Comparison of ENCODE assay signal across 24 cellular contexts in genomic region chr16:8685617-8686016, GRCh38. TPM values are rescaled to one million over a fixed set of nuclear protein-coding genes. Genes with fewer than 3 reads are reported as not detected.
DNase-seq lines count a peak whose midpoint lies in the region; ATAC-seq and TF ChIP-seq lines count a peak whose summit lies in the region.
"Had no signal": no experiment of that assay in that cellular context is flagged by ENCODE, and none has a peak within 500 bp of the region (broad histone marks: within the 10 kb centered on the region; RNA-seq: fewer than 3 reads in every experiment).

No MANE protein-coding gene starts in this region.

- H3K9me3 Mint-ChIP-seq in endodermal cell (peaks cover 16% of the 10 kb centered on the region), neural progenitor cell (peaks cover 20% of the 10 kb centered on the region)

- no peaks in the 10 kb centered on the region for H3K9me2 ChIP-seq in PC-3 (replicated peaks; ENCODE audit: low read length)

- H3K4me3 Mint-ChIP-seq in endodermal cell: no peak overlapping the region
- H3K4me3 Mint-ChIP-seq in neural progenitor cell: peak overlapping the region; percentile 12
- H3K4me3 Mint-ChIP-seq: activated naive CD8-positive, alpha-beta T cell treated with anti-CD3 and anti-CD28 coated beads, Interleukin-2, amount 50 U/mL, for 24 hours; activated T-cell treated with anti-CD3 and anti-CD28 coated beads, Interleukin-2, amount 50 U/mL, for 72 hours; natural killer cell treated with Interleukin-12 subunit alpha and Interleukin-12 subunit beta and Interleukin-15 and Interleukin-18, amount 100 ng/mL, for 72 hours; T-helper 17 cell; type B pancreatic cell had no signal

- H3K27me3 Mint-ChIP-seq in endodermal cell (ENCODE audit: insufficient read depth) (no peaks in the 10 kb centered on the region), neural progenitor cell (ENCODE audit: insufficient read depth, low read depth) (peaks cover 7% of the 10 kb centered on the region)
- H3K27me3 Mint-ChIP-seq: activated naive CD8-positive, alpha-beta T cell treated with anti-CD3 and anti-CD28 coated beads, Interleukin-2, amount 50 U/mL, for 24 hours; natural killer cell treated with Interleukin-12 subunit alpha and Interleukin-12 subunit beta and Interleukin-15 and Interleukin-18, amount 100 ng/mL, for 72 hours; T-helper 17 cell; type B pancreatic cell had no signal

- H3K27me3 ChIP-seq in BLaER1 treated with 17β-estradiol and CSF1 and Interleukin-3, amounts not matched to agents 10 nM and 100 nM: no peaks in the 10 kb centered on the region
- H3K27me3 ChIP-seq in PC-3 (ENCODE audit: low read length): no peaks in the 10 kb centered on the region
- no peaks in the 10 kb centered on the region for H3K27me3 ChIP-seq in endodermal cell (ENCODE audit: control insufficient read depth, insufficient read depth, low read length, poor library complexity, severe bottlenecking)
- peaks cover 71% of the 10 kb centered on the region for H3K27me3 ChIP-seq in neural progenitor cell

- H3K27ac Mint-ChIP-seq in endodermal cell (no peak overlapping the region), neural progenitor cell (peak overlapping the region; percentile 92)
- H3K27ac Mint-ChIP-seq: activated naive CD8-positive, alpha-beta T cell treated with anti-CD3 and anti-CD28 coated beads, Interleukin-2, amount 50 U/mL, for 24 hours; activated T-cell treated with anti-CD3 and anti-CD28 coated beads, Interleukin-2, amount 50 U/mL, for 72 hours; natural killer cell treated with Interleukin-12 subunit alpha and Interleukin-12 subunit beta and Interleukin-15 and Interleukin-18, amount 100 ng/mL, for 72 hours; T-helper 17 cell; type B pancreatic cell had no signal

- 59 to 92% methylated on average over 1 to 3 of the region's 3 CpGs for WGBS in endodermal cell (ENCODE audit: insufficient coverage in 1 of 2, insufficient read length in 1 of 2), 2 experiments

- H3K4me1 ChIP-seq in BLaER1 treated with 17β-estradiol and CSF1 and Interleukin-3, amounts not matched to agents 10 nM and 100 nM: peaks cover 0 to 15% (median 13%) of the 10 kb centered on the region in 10 experiments; a peak in 17 of 20 replicates
- H3K4me1 ChIP-seq in PC-3 (ENCODE audit: insufficient read depth, low read length): peaks cover 5% of the 10 kb centered on the region; the same call in 1 of the 2 replicates
- H3K4me1 ChIP-seq in endodermal cell (ENCODE audit: control insufficient read depth, insufficient read depth, low read length): peaks cover 9% of the 10 kb centered on the region
- H3K4me1 ChIP-seq in neural progenitor cell: peaks cover 11% of the 10 kb centered on the region

- H4K20me1 ChIP-seq in BLaER1 treated with 17β-estradiol and CSF1 and Interleukin-3, amounts not matched to agents 10 nM and 100 nM: peaks cover 0 to 15% (median 0%) of the 10 kb centered on the region in 11 experiments; a peak in 2 of 22 replicates
- H4K20me1 ChIP-seq in PC-3 (ENCODE audit: low read length): no peaks in the 10 kb centered on the region
- H4K20me1 ChIP-seq in neural progenitor cell (ENCODE audit: low read depth): peaks cover 48% of the 10 kb centered on the region

- TF ChIP-seq CTCF in PC-3 (conservative IDR thresholded peaks at IDR 0.05; ENCODE audit: low read depth, low read length) (no peak), endodermal cell (conservative IDR thresholded peaks at IDR 0.05) (no peak), neural progenitor cell (IDR thresholded peaks at IDR 0.05) (no peak)

- H2AFZ ChIP-seq in PC-3 (ENCODE audit: low read length) (0 out of 2 replicates have a peak overlapping the region, but pooled peaks have one; percentile 38), neural progenitor cell (replicated peaks) (no peak overlapping the region)

- H3F3A ChIP-seq in PC-3 (ENCODE audit: low read length, unreplicated experiment) (no peaks in the 10 kb centered on the region), neural progenitor cell (ENCODE audit: low read depth) (peaks cover 10% of the 10 kb centered on the region)

- H3K4me3 ChIP-seq in BLaER1 treated with 17β-estradiol and CSF1 and Interleukin-3, amounts not matched to agents 10 nM and 100 nM: no peak overlapping the region
- no peak overlapping the region for H3K4me3 ChIP-seq in PC-3 (ENCODE audit: low read length)
- H3K4me3 ChIP-seq in endodermal cell (ENCODE audit: low read length): no peak overlapping the region
- no peak overlapping the region for H3K4me3 ChIP-seq in neural progenitor cell
- H3K4me3 ChIP-seq: K562 had no signal

- H3K4me1 Mint-ChIP-seq in endodermal cell: peaks cover 11% of the 10 kb centered on the region
- peaks cover 28% of the 10 kb centered on the region for H3K4me1 Mint-ChIP-seq in neural progenitor cell

- BruUV-seq in PC-3 (replicated peaks; lab: Mats Ljungman, UMichigan): no TSS peak

- CTCF ChIA-PET in PC-3 (lab: Charles Lee): no interaction called here

- H3K9ac ChIP-seq in BLaER1 treated with 17β-estradiol and CSF1 and Interleukin-3, amounts not matched to agents 10 nM and 100 nM: no peak overlapping the region
- H3K9ac ChIP-seq in PC-3 (ENCODE audit: low read length) (no peak overlapping the region), endodermal cell (ENCODE audit: extremely low read depth, low read length, poor library complexity, severe bottlenecking) (no peak overlapping the region), neural progenitor cell (no peak overlapping the region)

- peaks cover 27 to 36% (median 33%) of the 10 kb centered on the region in 11 experiments for H3K9me3 ChIP-seq in BLaER1 treated with 17β-estradiol and CSF1 and Interleukin-3, amounts not matched to agents 10 nM and 100 nM (replicated peaks in 1 of 11)
- H3K9me3 ChIP-seq in PC-3 (ENCODE audit: low read length): no peaks in the 10 kb centered on the region
- peaks cover 14% of the 10 kb centered on the region for H3K9me3 ChIP-seq in endodermal cell (ENCODE audit: control insufficient read depth, low read length)
- peaks cover 6% of the 10 kb centered on the region for H3K9me3 ChIP-seq in neural progenitor cell (ENCODE audit: low read depth)

- H3K36me3 ChIP-seq in BLaER1 treated with 17β-estradiol and CSF1 and Interleukin-3, amounts not matched to agents 10 nM and 100 nM: peaks cover 12 to 41% (median 32%) of the 10 kb centered on the region in 11 experiments
- no peaks in the 10 kb centered on the region for H3K36me3 ChIP-seq in PC-3 (ENCODE audit: low read depth, low read length)
- H3K36me3 ChIP-seq in endodermal cell (ENCODE audit: control insufficient read depth, insufficient read depth, low read length): no peaks in the 10 kb centered on the region
- H3K36me3 ChIP-seq in neural progenitor cell: no peaks in the 10 kb centered on the region

- H3K79me2 ChIP-seq in PC-3 (ENCODE audit: low read length) (no peaks in the 10 kb centered on the region), neural progenitor cell (ENCODE audit: low read depth) (no peaks in the 10 kb centered on the region)

- intact Hi-C loops in PC-3 (cut with micrococcal nuclease): no loop called here

- no peak for ATAC-seq in PC-3
- no peak for ATAC-seq in GM21390 (IDR thresholded peaks at IDR 0.05; ENCODE audit: unreplicated experiment)
- ATAC-seq in GM21723 (IDR thresholded peaks at IDR 0.05; ENCODE audit: unreplicated experiment): no peak
- ATAC-seq in GM21447 (IDR thresholded peaks at IDR 0.05; ENCODE audit: unreplicated experiment): no peak
- ATAC-seq: activated naive CD8-positive, alpha-beta T cell treated with anti-CD3 and anti-CD28 coated beads, Interleukin-2, amount 50 U/mL, for 24 hours; activated T-cell treated with anti-CD3 and anti-CD28 coated beads, Interleukin-2, amount 50 U/mL, for 72 hours; K562; natural killer cell treated with Interleukin-12 subunit alpha and Interleukin-12 subunit beta and Interleukin-15 and Interleukin-18, amount 100 ng/mL, for 72 hours; T-helper 17 cell had no signal

- H3K36me3 Mint-ChIP-seq in endodermal cell (ENCODE audit: low read depth): peaks cover 15% of the 10 kb centered on the region
- peaks cover 14% of the 10 kb centered on the region for H3K36me3 Mint-ChIP-seq in neural progenitor cell

- DNase-seq in PC-3: no peak
- no peak for DNase-seq in endodermal cell
- no peak for DNase-seq in neural progenitor cell (ENCODE audit: low spot score)
- no peak for DNase-seq in stimulated activated CD8-positive, alpha-beta memory T cell treated with anti-CD3 and anti-CD28 coated beads, Interleukin-4, amount 100 ng/mL, for 48 hours
- DNase-seq: activated CD4-positive, alpha-beta T cell treated with anti-CD3 and anti-CD28 coated beads, Interleukin-2, amount 50 U/mL, for 48 hours; activated CD4-positive, CD25-positive, alpha-beta regulatory T cell treated with anti-CD3 and anti-CD28 coated beads, Interleukin-2, amount 50 U/mL, for 72 hours; activated naive CD4-positive, alpha-beta T cell; activated naive CD8-positive, alpha-beta T cell treated with anti-CD3 and anti-CD28 coated beads, Interleukin-2, amount 50 U/mL, for 24 hours; activated T-cell treated with anti-CD3 and anti-CD28 coated beads, Interleukin-2, amount 50 U/mL, for 72 hours; COR-L47; GOT3; NCI-H1105 treated with DMSO at 0.1 percent for 48 hours; NCI-H187 treated with DMSO at 0.1 percent for 48 hours; NCI-H2171 treated with DMSO at 0.1 percent for 48 hours; OCI-M1; stimulated activated CD4-positive, alpha-beta T cell treated with anti-CD3 and anti-CD28 coated beads, Interleukin-4, amount 100 ng/mL, for 24 hours; T-helper 17 cell had no signal

- POLR2A ChIA-PET in PC-3 (lab: Charles Lee; ENCODE audit: unreplicated experiment): no interaction called here

- peak overlapping the region in 7 of 11 experiments; percentile 10 to 56 (median 31); a peak in 10 of 22 replicates for H3K4me2 ChIP-seq in BLaER1 treated with 17β-estradiol and CSF1 and Interleukin-3, amounts not matched to agents 10 nM and 100 nM
- H3K4me2 ChIP-seq in PC-3 (ENCODE audit: low read length) (peak overlapping the region; percentile 31), neural progenitor cell (peak overlapping the region; percentile 28)

- H3K27ac ChIP-seq in BLaER1 treated with 17β-estradiol and CSF1 and Interleukin-3, amounts not matched to agents 10 nM and 100 nM: no peak overlapping the region
- H3K27ac ChIP-seq in PC-3 (ENCODE audit: low read length): no peak overlapping the region
- peak overlapping the region; percentile 89 for H3K27ac ChIP-seq in endodermal cell (ENCODE audit: low read depth, low read length)
- no peak overlapping the region for H3K27ac ChIP-seq in neural progenitor cell

RNA-seq across cellular contexts. Expression of gene ABAT, which starts 11.2 kb away (rescaled TPM):
- total RNA-seq in PC-3 (2014; rRNA removed) (0.17 and 0.95 TPM in 2 replicates), endodermal cell (10 to 100 TPM in 1 of 2 donors, 1 to 10 TPM in 1; 9.7 to 13.6 TPM), neural progenitor cell (ENCODE audit: low replicate concordance) (7.3 and 7.9 TPM in 2 replicates)
- 64.2 TPM for polyA plus RNA-seq in endodermal cell (2013, experiment 1 of 2)
- 65.0 TPM for polyA plus RNA-seq in endodermal cell (2013, experiment 2 of 2)
